Comparison of ENCODE assay signal across 18 cellular contexts in genomic region chr3:181721369-181721768, GRCh38. TPM values are rescaled to one million over a fixed set of nuclear protein-coding genes. Genes with fewer than 3 reads are reported as not detected.
"Had no signal": no experiment of that assay in that cellular context is flagged by ENCODE, and none has a peak within 500 bp of the region (broad histone marks: within the 10 kb centered on the region; RNA-seq: fewer than 3 reads in every experiment).

No MANE protein-coding gene starts in this region.

- H3K27ac ChIP-seq: psoas muscle, spleen, upper lobe of left lung had no signal

- H3K4me3 ChIP-seq: lung, psoas muscle, spleen, upper lobe of left lung had no signal

- H3K4me3 Mint-ChIP-seq: activated CD8-positive, alpha-beta memory T cell treated with anti-CD3 and anti-CD28 coated beads, Interleukin-2, amount 10 ng/mL, durations not matched to agents 7 days and 5 days; activated naive CD8-positive, alpha-beta T cell treated with anti-CD3 and anti-CD28 coated beads, Interleukin-2, amount 10 ng/mL, durations not matched to agents 7 days and 5 days; activated T-cell treated with anti-CD3 and anti-CD28 coated beads, Interleukin-2, amount 50 U/mL, for 4 hours; stimulated activated memory B cell treated with anti-CD40 and anti-IgM and Interleukin-4, amounts not matched to agents 10 μg/mL and 1 μg/mL and 100 μg/mL, for 72 hours had no signal

- H3K27ac Mint-ChIP-seq: activated CD8-positive, alpha-beta memory T cell treated with anti-CD3 and anti-CD28 coated beads, Interleukin-2, amount 10 ng/mL, durations not matched to agents 7 days and 5 days; activated naive CD8-positive, alpha-beta T cell treated with anti-CD3 and anti-CD28 coated beads, Interleukin-2, amount 10 ng/mL, durations not matched to agents 7 days and 5 days; stimulated activated memory B cell treated with anti-CD40 and anti-IgM and Interleukin-4, amounts not matched to agents 10 μg/mL and 1 μg/mL and 100 μg/mL, for 72 hours had no signal

- H3K9me3 ChIP-seq: psoas muscle had no signal

- H3K36me3 Mint-ChIP-seq: stimulated activated memory B cell treated with anti-CD40 and anti-IgM and Interleukin-4, amounts not matched to agents 10 μg/mL and 1 μg/mL and 100 μg/mL, for 72 hours had no signal

- H3K4me1 Mint-ChIP-seq: activated CD8-positive, alpha-beta memory T cell treated with anti-CD3 and anti-CD28 coated beads, Interleukin-2, amount 10 ng/mL, durations not matched to agents 7 days and 5 days had no signal

- H3K36me3 ChIP-seq: spleen, upper lobe of left lung had no signal

- DNase-seq: activated CD4-positive, alpha-beta T cell treated with anti-CD3 and anti-CD28 coated beads, Interleukin-2, amount 50 U/mL, for 48 hours; activated CD8-positive, alpha-beta memory T cell treated with anti-CD3 and anti-CD28 coated beads, Interleukin-2, amount 10 ng/mL, durations not matched to agents 7 days and 5 days; activated gamma-delta T cell; activated naive CD8-positive, alpha-beta T cell treated with anti-CD3 and anti-CD28 coated beads, Interleukin-2, amount 10 ng/mL, durations not matched to agents 7 days and 5 days; activated T-cell treated with anti-CD3 and anti-CD28 coated beads, Interleukin-2, amount 50 U/mL, for 4 hours; central memory CD4-positive, alpha-beta T cell; cortex of kidney; erythroblast; left colon; naive B cell; psoas muscle; spleen; stimulated activated CD4-positive, alpha-beta T cell treated with anti-CD3 and anti-CD28 coated beads, Interleukin-1b, Interleukin-23, amount 100 ng/mL, for 48 hours; upper lobe of left lung had no signal

RNA-seq across cellular contexts. Expression of gene SOX2, which starts 9.6 kb away (rescaled TPM):
- total RNA-seq: activated CD8-positive, alpha-beta memory T cell treated with anti-CD3 and anti-CD28 coated beads, Interleukin-2, amount 10 ng/mL, durations not matched to agents 7 days and 5 days; activated naive CD8-positive, alpha-beta T cell treated with anti-CD3 and anti-CD28 coated beads, Interleukin-2, amount 10 ng/mL, durations not matched to agents 7 days and 5 days; glomerular endothelial cell; psoas muscle; T-helper 2 cell treated with Interferon-gamma antibody and Interleukin-4, amounts not matched to agents 100 ng/mL and 5 ng/mL, for 36 hours had no signal
